27 cellular contexts compared by ENCODE assay signal in genomic region chr9:18061332-18061731, GRCh38.
"Had no signal": no experiment of that assay in that cellular context is flagged by ENCODE, and none has a peak within 500 bp of the region (broad histone marks: within the 10 kb centered on the region; RNA-seq: fewer than 3 reads in every experiment).

No MANE protein-coding gene starts in this region.

- H3K4me3 ChIP-seq: esophagus muscularis mucosa, gastrocnemius medialis had no signal

- DNase-seq: activated B cell treated with CpG ODN at 0.5 μM for 24 hours; activated CD4-positive, alpha-beta T cell treated with anti-CD3 and anti-CD28 coated beads for 48 hours; activated CD4-positive, alpha-beta T cell treated with anti-CD3 and anti-CD28 coated beads, Interleukin-2, amount 50 U/mL, for 1 hour; activated CD4-positive, alpha-beta T cell treated with anti-CD3 and anti-CD28 coated beads, Interleukin-2, amount 50 U/mL, for 48 hours; activated CD8-positive, alpha-beta memory T cell treated with anti-CD3 and anti-CD28 coated beads for 24 hours; activated CD8-positive, alpha-beta T cell treated with anti-CD3 and anti-CD28 coated beads for 36 hours; activated effector memory CD4-positive, alpha-beta T cell treated with Interleukin-2 at 50 U/mL for 16 hours; activated gamma-delta T cell treated with Interleukin-2 at 50 U/mL for 16 hours; activated naive CD4-positive, alpha-beta T cell treated with anti-CD3 and anti-CD28 coated beads, Interleukin-2, amount 50 U/mL, for 16 hours; activated naive CD4-positive, alpha-beta T cell treated with Interleukin-2 at 50 U/mL for 16 hours; activated T-cell treated with anti-CD3 and anti-CD28 coated beads, Interleukin-2, amount 50 U/mL, for 4 hours; amniotic stem cell; anterior cingulate cortex; brain microvascular endothelial cell; cortex of kidney; dermis blood vessel endothelial cell; effector CD4-positive, alpha-beta T cell; effector memory CD8-positive, alpha-beta T cell; erythroblast; foreskin keratinocyte; gastrocnemius medialis; glutamatergic neuron; T-helper 1 cell; T-helper 17 cell; T1000; WERI-Rb-1 had no signal

- H3K9me3 ChIP-seq: esophagus muscularis mucosa, gastrocnemius medialis had no signal

- H3K27ac ChIP-seq: brain microvascular endothelial cell, foreskin keratinocyte, gastrocnemius medialis, WERI-Rb-1 had no signal

- H3K36me3 ChIP-seq: brain microvascular endothelial cell, esophagus muscularis mucosa, gastrocnemius medialis, WERI-Rb-1 had no signal

- H3K4me1 ChIP-seq: foreskin keratinocyte, gastrocnemius medialis had no signal

- H3K27me3 ChIP-seq: brain microvascular endothelial cell, esophagus muscularis mucosa, foreskin keratinocyte, gastrocnemius medialis had no signal
